1 cellular context compared by ENCODE assay signal in genomic region chr16:4135537-4135936, GRCh38.
TF ChIP-seq lines count a peak whose summit lies in the region.

No MANE protein-coding gene starts in this region.

TF ChIP-seq in HepG2, 621 proteins besides CTCF, POLR2A, EP300 and RAD21:
- TF ChIP-seq YEATS2 (CRISPR knock-in tag; IDR thresholded peaks at IDR 0.05; ENCODE audit: borderline replicate concordance) (no peak), SRSF1 (optimal IDR thresholded peaks at IDR 0.05; ENCODE audit: low read depth, low read length) (no peak), SRSF9 (IDR thresholded peaks at IDR 0.05; ENCODE audit: borderline replicate concordance, insufficient read depth, low read depth, low read length, poor library complexity, severe bottlenecking) (no peak), ZBTB1 (CRISPR knock-in tag; IDR thresholded peaks at IDR 0.05; ENCODE audit: borderline replicate concordance) (no peak), ZNF816 (CRISPR knock-in tag; IDR thresholded peaks at IDR 0.05; ENCODE audit: borderline replicate concordance) (no peak), ZNF558 (CRISPR knock-in tag; IDR thresholded peaks at IDR 0.05; ENCODE audit: borderline replicate concordance) (no peak), AGO1 (IDR thresholded peaks at IDR 0.05; ENCODE audit: low read depth, low read length, poor library complexity, severe bottlenecking) (no peak), NBN (conservative IDR thresholded peaks at IDR 0.05) (no peak), ZKSCAN1 (IDR thresholded peaks at IDR 0.05; ENCODE audit: low read length) (no peak), ZNF713 (CRISPR knock-in tag; IDR thresholded peaks at IDR 0.05) (no peak), TCF12 (IDR thresholded peaks at IDR 0.05) (no peak), TCF12 (CRISPR knock-in tag; IDR thresholded peaks at IDR 0.05) (no peak), MIER3 (CRISPR knock-in tag; IDR thresholded peaks at IDR 0.05; ENCODE audit: borderline replicate concordance) (no peak), ZNF589 (CRISPR knock-in tag; conservative IDR thresholded peaks at IDR 0.05) (no peak), IKZF5 (CRISPR knock-in tag; IDR thresholded peaks at IDR 0.05) (no peak), FIP1L1 (IDR thresholded peaks at IDR 0.05; ENCODE audit: borderline replicate concordance, insufficient read depth, low read depth, low read length) (no peak), ZNF138 (CRISPR knock-in tag; IDR thresholded peaks at IDR 0.05; ENCODE audit: low read depth) (no peak)
